In the genomic region with DNA sequence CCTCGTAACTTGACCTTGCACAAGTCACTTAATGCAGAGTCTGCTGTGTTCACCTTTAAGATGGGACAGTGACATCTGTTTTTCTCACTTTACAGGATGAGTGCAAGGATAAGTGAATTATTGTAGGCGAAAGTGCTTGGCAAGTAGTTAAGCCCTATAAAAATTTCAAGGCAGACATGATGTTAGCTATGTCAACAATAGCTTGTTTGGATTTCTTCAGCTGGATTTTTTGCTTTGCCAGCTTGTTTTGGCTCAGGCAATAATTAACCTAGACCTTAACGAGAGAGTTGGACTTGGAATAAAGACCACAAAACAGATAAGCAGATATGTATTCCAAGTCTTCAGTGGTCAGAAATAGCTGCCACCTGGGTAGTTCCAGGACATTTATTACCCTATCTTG, we compare ENCODE assay signal across 1 cellular context.
TF ChIP-seq lines count a peak whose summit lies in the region.

No MANE protein-coding gene starts in this region.

TF ChIP-seq in HepG2, 621 proteins besides CTCF, POLR2A, EP300 and RAD21 (continued from another document):
- TF ChIP-seq MAF1 (CRISPR knock-in tag; IDR thresholded peaks at IDR 0.05; ENCODE audit: borderline replicate concordance) (no peak), ZNF331 (CRISPR knock-in tag; IDR thresholded peaks at IDR 0.05) (0 out of 2 replicates have a peak, but pooled peaks have one; percentile 58), ZNF121 (CRISPR knock-in tag; IDR thresholded peaks at IDR 0.05) (no peak), ZNF207 (IDR thresholded peaks at IDR 0.05; ENCODE audit: borderline replicate concordance) (no peak), ASH2L (IDR thresholded peaks at IDR 0.05; ENCODE audit: insufficient read length, low read depth, low read length) (peak; percentile 42), ZNF709 (CRISPR knock-in tag; IDR thresholded peaks at IDR 0.05) (no peak), BCL6 (CRISPR knock-in tag; IDR thresholded peaks at IDR 0.05) (peak; percentile 82), MAFK (conservative IDR thresholded peaks at IDR 0.05 in 1 of 2, IDR thresholded peaks at IDR 0.05 in 1 of 2; ENCODE audit: low read length in 2 of 2) (peak; percentile 92 to 94), NFIC (IDR thresholded peaks at IDR 0.05; ENCODE audit: low read length) (peak; percentile 89), ZNF614 (CRISPR knock-in tag; IDR thresholded peaks at IDR 0.05; ENCODE audit: borderline replicate concordance) (peak; percentile 71; the same call in 1 of the 2 replicates), FOXK1 (CRISPR knock-in tag; IDR thresholded peaks at IDR 0.05; ENCODE audit: borderline replicate concordance, low read depth) (peak; percentile 82; the same call in 1 of the 2 replicates), ISL2 (CRISPR knock-in tag; IDR thresholded peaks at IDR 0.05) (peak; percentile 89), TEAD3 (CRISPR knock-in tag; optimal IDR thresholded peaks at IDR 0.05; ENCODE audit: borderline replicate concordance) (peak; percentile 45), ATF7-NPFF (CRISPR knock-in tag; IDR thresholded peaks at IDR 0.05; ENCODE audit: low read depth) (peak; percentile 33; the same call in 1 of the 2 replicates), HNRNPUL1 (IDR thresholded peaks at IDR 0.05; ENCODE audit: low read depth, low read length) (0 out of 2 replicates have a peak, but pooled peaks have one; percentile 45)
- TF ChIP-seq, protein P1, sequence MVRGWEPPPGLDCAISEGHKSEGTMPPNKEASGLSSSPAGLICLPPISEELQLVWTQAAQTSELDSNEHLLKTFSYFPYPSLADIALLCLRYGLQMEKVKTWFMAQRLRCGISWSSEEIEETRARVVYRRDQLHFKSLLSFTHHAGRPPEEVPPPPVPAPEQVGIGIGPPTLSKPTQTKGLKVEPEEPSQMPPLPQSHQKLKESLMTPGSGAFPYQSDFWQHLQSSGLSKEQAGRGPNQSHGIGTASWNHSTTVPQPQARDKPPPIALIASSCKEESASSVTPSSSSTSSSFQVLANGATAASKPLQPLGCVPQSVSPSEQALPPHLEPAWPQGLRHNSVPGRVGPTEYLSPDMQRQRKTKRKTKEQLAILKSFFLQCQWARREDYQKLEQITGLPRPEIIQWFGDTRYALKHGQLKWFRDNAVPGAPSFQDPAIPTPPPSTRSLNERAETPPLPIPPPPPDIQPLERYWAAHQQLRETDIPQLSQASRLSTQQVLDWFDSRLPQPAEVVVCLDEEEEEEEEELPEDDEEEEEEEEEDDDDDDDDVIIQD (CRISPR knock-in tag; IDR thresholded peaks at IDR 0.05; ENCODE audit: low read depth), result peak; percentile 85; the same call in 1 of the 2 replicates
- TF ChIP-seq, protein P2, sequence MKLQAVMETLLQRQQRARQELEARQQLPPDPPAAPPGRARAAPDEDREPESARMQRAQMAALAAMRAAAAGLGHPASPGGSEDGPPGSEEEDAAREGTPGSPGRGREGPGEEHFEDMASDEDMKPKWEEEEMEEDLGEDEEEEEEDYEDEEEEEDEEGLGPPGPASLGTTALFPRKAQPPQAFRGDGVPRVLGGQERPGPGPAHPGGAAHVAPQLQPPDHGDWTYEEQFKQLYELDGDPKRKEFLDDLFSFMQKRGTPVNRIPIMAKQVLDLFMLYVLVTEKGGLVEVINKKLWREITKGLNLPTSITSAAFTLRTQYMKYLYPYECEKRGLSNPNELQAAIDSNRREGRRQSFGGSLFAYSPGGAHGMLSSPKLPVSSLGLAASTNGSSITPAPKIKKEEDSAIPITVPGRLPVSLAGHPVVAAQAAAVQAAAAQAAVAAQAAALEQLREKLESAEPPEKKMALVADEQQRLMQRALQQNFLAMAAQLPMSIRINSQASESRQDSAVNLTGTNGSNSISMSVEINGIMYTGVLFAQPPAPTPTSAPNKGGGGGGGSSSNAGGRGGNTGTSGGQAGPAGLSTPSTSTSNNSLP (IDR thresholded peaks at IDR 0.05; ENCODE audit: low read depth, low read length), result peak; percentile 89; the same call in 1 of the 2 replicates
- TF ChIP-seq, protein P3, sequence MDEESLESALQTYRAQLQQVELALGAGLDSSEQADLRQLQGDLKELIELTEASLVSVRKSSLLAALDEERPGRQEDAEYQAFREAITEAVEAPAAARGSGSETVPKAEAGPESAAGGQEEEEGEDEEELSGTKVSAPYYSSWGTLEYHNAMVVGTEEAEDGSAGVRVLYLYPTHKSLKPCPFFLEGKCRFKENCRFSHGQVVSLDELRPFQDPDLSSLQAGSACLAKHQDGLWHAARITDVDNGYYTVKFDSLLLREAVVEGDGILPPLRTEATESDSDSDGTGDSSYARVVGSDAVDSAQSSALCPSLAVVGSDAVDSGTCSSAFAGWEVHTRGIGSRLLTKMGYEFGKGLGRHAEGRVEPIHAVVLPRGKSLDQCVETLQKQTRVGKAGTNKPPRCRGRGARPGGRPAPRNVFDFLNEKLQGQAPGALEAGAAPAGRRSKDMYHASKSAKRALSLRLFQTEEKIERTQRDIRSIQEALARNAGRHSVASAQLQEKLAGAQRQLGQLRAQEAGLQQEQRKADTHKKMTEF (CRISPR knock-in tag; IDR thresholded peaks at IDR 0.05), result peak; percentile 76; the same call in 1 of the 2 replicates
TF ChIP-seq in HepG2: peak in this region for 90.
